ENCODE assay signal across 32 cellular contexts in genomic region chr7:41118490-41118889, GRCh38.
"Had no signal": no experiment of that assay in that cellular context is flagged by ENCODE, and none has a peak within 500 bp of the region (broad histone marks: within the 10 kb centered on the region; RNA-seq: fewer than 3 reads in every experiment).

No MANE protein-coding gene starts in this region.

- H3K27me3 Mint-ChIP-seq: activated CD4-positive, alpha-beta memory T cell treated with anti-CD3 and anti-CD28 coated beads for 36 hours; activated CD4-positive, alpha-beta T cell treated with anti-CD3 and anti-CD28 coated beads, Interleukin-2, amount 10 ng/mL, durations not matched to agents 24 days and 14 days; activated naive CD8-positive, alpha-beta T cell treated with anti-CD3 and anti-CD28 coated beads for 36 hours; naive thymus-derived CD4-positive, alpha-beta T cell had no signal

- H3K4me1 ChIP-seq: adrenal gland, body of pancreas, gastroesophageal sphincter, pancreas, psoas muscle, suprapubic skin had no signal

- H3K27ac ChIP-seq: adrenal gland, body of pancreas, coronary artery, dorsolateral prefrontal cortex, gastroesophageal sphincter, hepatocyte, pancreas, psoas muscle, suprapubic skin, tibial artery had no signal

- H3K4me3 ChIP-seq: adrenal gland, body of pancreas, coronary artery, dorsolateral prefrontal cortex, gastroesophageal sphincter, hepatocyte, pancreas, psoas muscle, suprapubic skin, tibial artery had no signal

- H2AFZ ChIP-seq: hepatocyte had no signal

- H3K9me3 ChIP-seq: adrenal gland, body of pancreas, gastroesophageal sphincter, pancreas, psoas muscle, suprapubic skin, tibial artery had no signal

- H3K9me3 Mint-ChIP-seq: activated CD4-positive, alpha-beta T cell treated with anti-CD3 and anti-CD28 coated beads, Interleukin-2, amount 10 ng/mL, durations not matched to agents 24 days and 14 days; activated naive CD4-positive, alpha-beta T cell treated with anti-CD3 and anti-CD28 coated beads for 36 hours had no signal

- H3K4me3 Mint-ChIP-seq: activated CD4-positive, alpha-beta memory T cell treated with anti-CD3 and anti-CD28 coated beads for 36 hours; activated CD4-positive, alpha-beta T cell treated with anti-CD3 and anti-CD28 coated beads, Interleukin-2, amount 10 ng/mL, durations not matched to agents 24 days and 14 days; activated naive CD4-positive, alpha-beta T cell treated with anti-CD3 and anti-CD28 coated beads for 36 hours; activated naive CD8-positive, alpha-beta T cell treated with anti-CD3 and anti-CD28 coated beads for 36 hours; activated T-helper 1 cell treated with anti-CD3 and anti-CD28 coated beads, Interleukin-12 subunit alpha, Interleukin-12 subunit beta, Interleukin-2, Interleukin-4 antibody, amounts not matched to agents 30 ng/mL and 10 ng/mL and 1 ng/mL, durations not matched to agents 14 hours and 24 hours and 36 hours; naive thymus-derived CD4-positive, alpha-beta T cell had no signal

- H3K4me1 Mint-ChIP-seq: activated CD4-positive, alpha-beta T cell treated with anti-CD3 and anti-CD28 coated beads, Interleukin-2, amount 10 ng/mL, durations not matched to agents 24 days and 14 days; activated naive CD8-positive, alpha-beta T cell treated with anti-CD3 and anti-CD28 coated beads for 36 hours; naive thymus-derived CD4-positive, alpha-beta T cell had no signal

- H3K27me3 ChIP-seq: adrenal gland, body of pancreas, gastroesophageal sphincter, hepatocyte, pancreas, suprapubic skin, tibial artery had no signal

- H3K36me3 Mint-ChIP-seq: activated CD4-positive, alpha-beta memory T cell treated with anti-CD3 and anti-CD28 coated beads for 36 hours; activated naive CD8-positive, alpha-beta T cell treated with anti-CD3 and anti-CD28 coated beads for 36 hours; naive thymus-derived CD4-positive, alpha-beta T cell had no signal

- H3K4me2 ChIP-seq: hepatocyte had no signal

- ATAC-seq: body of pancreas; gastroesophageal sphincter; left cardiac atrium; naive thymus-derived CD4-positive, alpha-beta T cell; pancreas; psoas muscle had no signal

- H3K79me2 ChIP-seq: hepatocyte had no signal

- H3K27ac Mint-ChIP-seq: activated CD4-positive, alpha-beta memory T cell treated with anti-CD3 and anti-CD28 coated beads for 36 hours; activated CD4-positive, alpha-beta T cell treated with anti-CD3 and anti-CD28 coated beads, Interleukin-2, amount 10 ng/mL, durations not matched to agents 24 days and 14 days; activated naive CD4-positive, alpha-beta T cell treated with anti-CD3 and anti-CD28 coated beads for 36 hours; activated naive CD8-positive, alpha-beta T cell treated with anti-CD3 and anti-CD28 coated beads for 36 hours; activated T-helper 1 cell treated with anti-CD3 and anti-CD28 coated beads, Interleukin-12 subunit alpha, Interleukin-12 subunit beta, Interleukin-2, Interleukin-4 antibody, amounts not matched to agents 30 ng/mL and 10 ng/mL and 1 ng/mL, durations not matched to agents 14 hours and 24 hours and 36 hours; naive thymus-derived CD4-positive, alpha-beta T cell had no signal

- DNase-seq: activated CD4-positive, alpha-beta memory T cell treated with anti-CD3 and anti-CD28 coated beads for 36 hours; activated CD4-positive, alpha-beta T cell treated with anti-CD3 and anti-CD28 coated beads, Interleukin-2, amount 10 ng/mL, durations not matched to agents 24 days and 14 days; activated CD4-positive, CD25-positive, alpha-beta regulatory T cell treated with anti-CD3 and anti-CD28 coated beads, Interleukin-2, amount 50 U/mL, for 72 hours; activated CD8-positive, alpha-beta memory T cell treated with anti-CD3 and anti-CD28 coated beads, Interleukin-2, amount 50 U/mL, for 4 hours; activated effector memory CD4-positive, alpha-beta T cell treated with anti-CD3 and anti-CD28 coated beads, Interleukin-2, amount 50 U/mL, for 16 hours; activated naive CD4-positive, alpha-beta T cell treated with anti-CD3 and anti-CD28 coated beads for 36 hours; activated naive CD8-positive, alpha-beta T cell treated with anti-CD3 and anti-CD28 coated beads for 36 hours; activated T-cell treated with anti-CD3 and anti-CD28 coated beads, Interleukin-2, amount 50 U/mL, for 1 hour; adrenal gland; aorta; body of pancreas; cerebellar nuclear complex; dorsolateral prefrontal cortex; effector memory CD4-positive, alpha-beta T cell; erythroblast; islet precursor cell; left cardiac atrium; midbrain; naive thymus-derived CD4-positive, alpha-beta T cell; nucleus accumbens; pancreas; psoas muscle; stimulated activated CD4-positive, alpha-beta T cell treated with anti-CD3 and anti-CD28 coated beads, Interleukin-15, amount 100 ng/mL, for 24 hours; stimulated activated CD4-positive, alpha-beta T cell treated with anti-CD3 and anti-CD28 coated beads, Interleukin-2, amount 100 ng/mL, for 24 hours; stimulated activated naive CD4-positive, alpha-beta T cell; T1000; tibial artery had no signal

- H3K36me3 ChIP-seq: adrenal gland, gastroesophageal sphincter, pancreas, suprapubic skin, tibial artery had no signal
